ENCODE assay signal across 22 cellular contexts in genomic region chr11:27514076-27514475, GRCh38. TPM values are rescaled to one million over a fixed set of nuclear protein-coding genes. Genes with fewer than 3 reads are reported as not detected.
DNase-seq lines count a peak whose midpoint lies in the region; TF ChIP-seq lines count a peak whose summit lies in the region.
"Had no signal": no experiment of that assay in that cellular context is flagged by ENCODE, and none has a peak within 500 bp of the region (broad histone marks: within the 10 kb centered on the region; RNA-seq: fewer than 3 reads in every experiment).

No MANE protein-coding gene starts in this region.

- no peak for TF ChIP-seq CTCF in LNCaP clone FGC (IDR thresholded peaks at IDR 0.05; ENCODE audit: control insufficient read depth, extremely low read depth, insufficient read depth)
- TF ChIP-seq CTCF in mammary epithelial cell (conservative IDR thresholded peaks at IDR 0.05 in 1 of 2, IDR thresholded peaks at IDR 0.05 in 1 of 2; ENCODE audit: extremely low read depth in 1 of 2, insufficient read depth in 1 of 2, low read depth in 1 of 2, low read length in 2 of 2), result no peak
- no peak for TF ChIP-seq CTCF in right atrium auricular region (IDR thresholded peaks at IDR 0.05)

- 3% methylated on average over 4 of the region's 4 CpGs for WGBS in mammary epithelial cell (ENCODE audit: low coverage, missing lambda C conversion rate)

- H3K9me3 ChIP-seq in mammary epithelial cell (replicated peaks; ENCODE audit: insufficient read depth, low read length) (no peaks in the 10 kb centered on the region), right atrium auricular region (no peaks in the 10 kb centered on the region), skeletal muscle satellite cell (replicated peaks; ENCODE audit: low read length) (no peaks in the 10 kb centered on the region)
- H3K9me3 ChIP-seq: lower lobe of right lung had no signal

- no TSS peak for BruUV-seq in mammary epithelial cell (replicated peaks; lab: Mats Ljungman, UMichigan)

- H3K9ac ChIP-seq in mammary epithelial cell (ENCODE audit: insufficient read depth, low read length) (no peak overlapping the region), skeletal muscle satellite cell (ENCODE audit: low read depth, low read length) (no peak overlapping the region)
- H3K9ac ChIP-seq: BLaER1 had no signal

- no peaks in the 10 kb centered on the region for H3K79me2 ChIP-seq in mammary epithelial cell (ENCODE audit: insufficient read depth, low read length)

- DNase-seq in LNCaP clone FGC (ENCODE audit: low read depth) (peak; percentile 50), mammary epithelial cell (no peak), right atrium auricular region (ENCODE audit: low spot score) (no peak), HUDEP-2 (lab: John Stamatoyannopoulos, UW; ENCODE audit: unreplicated experiment in 76 of 76) (no peak), NCI-H2171 (lab: John Stamatoyannopoulos, UW) (no peak), NCI-H1048 (lab: John Stamatoyannopoulos, UW) (no peak)
- no peak for DNase-seq in stimulated activated naive CD4-positive, alpha-beta T cell (lab: John Stamatoyannopoulos, UW)
- DNase-seq: activated CD8-positive, alpha-beta T cell treated with anti-CD3 and anti-CD28 coated beads, Interleukin-2, amount 10 ng/mL, durations not matched to agents 7 days and 5 days; cortex of kidney; effector memory CD4-positive, alpha-beta T cell; glutamatergic neuron; islet precursor cell; KBM-7; lower lobe of right lung; MM.1S; NCI-H2227 treated with DMSO at 0.1 percent for 48 hours; SHP77 treated with DMSO at 0.1 percent for 48 hours; spleen; stimulated activated CD4-positive, alpha-beta T cell treated with anti-CD3 and anti-CD28 coated beads, Interleukin-2, amount 100 ng/mL, for 24 hours had no signal

- H3K4me1 ChIP-seq in mammary epithelial cell (ENCODE audit: insufficient read depth, low read length) (no peaks in the 10 kb centered on the region), right atrium auricular region (peaks cover 0 to 25% of the 10 kb centered on the region in 2 donors), skeletal muscle satellite cell (ENCODE audit: control insufficient read depth, insufficient read depth, low read length) (peaks cover 11% of the 10 kb centered on the region)
- H3K4me1 ChIP-seq: BLaER1, lower lobe of right lung, spleen had no signal

- no peaks in the 10 kb centered on the region for H3K36me3 ChIP-seq in mammary epithelial cell (ENCODE audit: insufficient read depth, low read length)
- no peaks in the 10 kb centered on the region for H3K36me3 ChIP-seq in right atrium auricular region
- H3K36me3 ChIP-seq in skeletal muscle satellite cell (ENCODE audit: insufficient read depth, low read length), result no peaks in the 10 kb centered on the region
- H3K36me3 ChIP-seq: BLaER1, lower lobe of right lung, spleen had no signal

- H2AFZ ChIP-seq in mammary epithelial cell (ENCODE audit: low read depth, low read length), result peak overlapping the region; percentile 43

- no peak overlapping the region for H3K27ac ChIP-seq in mammary epithelial cell (ENCODE audit: insufficient read depth, low read depth, low read length)
- peak overlapping the region; percentile 41 to 81 for H3K27ac ChIP-seq in right atrium auricular region
- H3K27ac ChIP-seq: BLaER1, epithelial cell of prostate, lower lobe of right lung, spleen had no signal

- no peak overlapping the region for H3K4me3 ChIP-seq in LNCaP clone FGC (ENCODE audit: low read depth, low read length)
- no peak overlapping the region for H3K4me3 ChIP-seq in mammary epithelial cell (replicated peaks in 1 of 3; ENCODE audit: insufficient read depth in 1 of 3, low read depth in 2 of 3, low read length in 3 of 3)
- H3K4me3 ChIP-seq in right atrium auricular region, result no peak overlapping the region
- peak overlapping the region; percentile 32 for H3K4me3 ChIP-seq in skeletal muscle satellite cell (ENCODE audit: low read length)
- H3K4me3 ChIP-seq: BLaER1, lower lobe of right lung, spleen had no signal

- no peaks in the 10 kb centered on the region for H4K20me1 ChIP-seq in mammary epithelial cell (ENCODE audit: insufficient read depth, low read length)
- H4K20me1 ChIP-seq: BLaER1 had no signal

- H3K4me2 ChIP-seq in mammary epithelial cell (ENCODE audit: insufficient read depth, low read depth, low read length) (no peak overlapping the region), skeletal muscle satellite cell (ENCODE audit: low read length) (peak overlapping the region; percentile 59)
- H3K4me2 ChIP-seq: BLaER1 had no signal

- intact Hi-C loops in mammary epithelial cell (cut with micrococcal nuclease), result no loop called here

- no peaks in the 10 kb centered on the region for H3K27me3 ChIP-seq in mammary epithelial cell (ENCODE audit: insufficient read depth, low read length)
- H3K27me3 ChIP-seq in right atrium auricular region, result no peaks in the 10 kb centered on the region
- no peaks in the 10 kb centered on the region for H3K27me3 ChIP-seq in skeletal muscle satellite cell (ENCODE audit: control insufficient read depth, insufficient read depth, low read length)
- H3K27me3 ChIP-seq: BLaER1, spleen had no signal

- dilution Hi-C loops in mammary epithelial cell (cut with HindIII; ENCODE audit: low sequenced_read_pairs), result no loop called here

- in situ Hi-C loops in mammary epithelial cell (cut with MboI; ENCODE audit: low sequenced_read_pairs in 2 of 2), result no loop called here

- CTCF ChIA-PET in mammary epithelial cell (lab: Charles Lee; ENCODE audit: low non-redundant PET), result no interaction called here

RNA-seq across cellular contexts. Expression of gene LIN7C, which starts 7.5 kb away (rescaled TPM):
- total RNA-seq in mammary epithelial cell (10 to 100 TPM; 43.7 to 76.3 TPM), right atrium auricular region (10 to 100 TPM; 18.8 to 23.7 TPM)
- 16.3 TPM for polyA plus RNA-seq in mammary epithelial cell
- polyA minus RNA-seq in mammary epithelial cell, result 20.2 TPM
- 48.5 and 60.1 TPM in 2 replicates for total RNA-seq in skeletal muscle satellite cell (2012; rRNA removed)

RNA-seq across cellular contexts. Expression of gene LGR4, which starts 41.5 kb away (rescaled TPM):
- total RNA-seq in mammary epithelial cell, result 10 to 100 TPM; 27.8 to 45.8 TPM
- polyA plus RNA-seq in mammary epithelial cell, result 19.3 TPM
- 93.1 TPM for polyA minus RNA-seq in mammary epithelial cell
- total RNA-seq in right atrium auricular region, result 10 to 100 TPM; 31.1 to 40.6 TPM
- 2.8 and 6.8 TPM in 2 replicates for total RNA-seq in skeletal muscle satellite cell (2012; rRNA removed)
